Comparison of ENCODE assay signal across 1 cellular context in the genomic region with DNA sequence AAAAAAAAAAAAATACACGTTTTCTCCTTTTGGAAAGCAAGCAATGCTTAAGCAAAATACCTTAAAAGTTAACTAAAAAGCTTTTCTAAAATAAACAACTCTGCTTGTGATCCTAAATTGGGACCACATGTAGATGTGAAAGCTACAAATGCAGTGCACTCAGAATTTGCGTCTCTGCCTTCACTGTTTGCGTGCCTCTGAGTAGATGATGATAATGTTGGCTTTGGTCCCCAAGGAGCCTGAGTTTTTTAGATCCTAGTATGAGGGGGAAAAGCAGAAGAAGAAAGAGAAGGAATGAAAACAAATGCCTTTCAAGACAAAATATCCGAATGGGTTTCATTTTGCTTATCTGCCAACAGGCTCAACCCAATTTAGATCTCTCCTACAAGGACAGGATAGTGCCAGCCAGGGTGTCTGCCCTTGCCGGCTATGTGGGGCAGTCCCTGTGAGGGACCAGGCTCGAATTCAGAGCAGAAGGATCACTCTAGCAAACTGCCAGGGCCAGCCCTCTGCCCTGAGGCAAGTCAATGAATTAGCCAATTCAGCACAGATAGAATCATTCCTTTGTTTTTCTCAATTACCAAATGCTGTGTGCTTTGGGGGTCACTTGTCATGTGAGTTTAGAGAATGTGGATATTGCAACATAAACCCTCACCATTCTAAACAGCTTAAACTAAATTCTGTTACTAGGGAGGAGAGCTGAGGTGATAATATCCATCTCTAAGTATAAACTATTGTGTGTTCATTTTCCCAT.
TF ChIP-seq lines count a peak whose summit lies in the region.

No MANE protein-coding gene starts in this region.

TF ChIP-seq in HepG2, 621 proteins besides CTCF, POLR2A, EP300 and RAD21 (continues in another document):
- no peak for TF ChIP-seq ZNF513 (CRISPR knock-in tag; conservative IDR thresholded peaks at IDR 0.05)
- no peak for TF ChIP-seq ZNF318 (CRISPR knock-in tag; IDR thresholded peaks at IDR 0.05)
- TF ChIP-seq ZBTB7B (CRISPR knock-in tag; IDR thresholded peaks at IDR 0.05): 0 out of 2 replicates have a peak, but pooled peaks have one; percentile 48
- TF ChIP-seq ZNF780A (CRISPR knock-in tag; IDR thresholded peaks at IDR 0.05): no peak
- peak; percentile 72 for TF ChIP-seq GATAD2A (CRISPR knock-in tag; IDR thresholded peaks at IDR 0.05)
- TF ChIP-seq, protein P1, sequence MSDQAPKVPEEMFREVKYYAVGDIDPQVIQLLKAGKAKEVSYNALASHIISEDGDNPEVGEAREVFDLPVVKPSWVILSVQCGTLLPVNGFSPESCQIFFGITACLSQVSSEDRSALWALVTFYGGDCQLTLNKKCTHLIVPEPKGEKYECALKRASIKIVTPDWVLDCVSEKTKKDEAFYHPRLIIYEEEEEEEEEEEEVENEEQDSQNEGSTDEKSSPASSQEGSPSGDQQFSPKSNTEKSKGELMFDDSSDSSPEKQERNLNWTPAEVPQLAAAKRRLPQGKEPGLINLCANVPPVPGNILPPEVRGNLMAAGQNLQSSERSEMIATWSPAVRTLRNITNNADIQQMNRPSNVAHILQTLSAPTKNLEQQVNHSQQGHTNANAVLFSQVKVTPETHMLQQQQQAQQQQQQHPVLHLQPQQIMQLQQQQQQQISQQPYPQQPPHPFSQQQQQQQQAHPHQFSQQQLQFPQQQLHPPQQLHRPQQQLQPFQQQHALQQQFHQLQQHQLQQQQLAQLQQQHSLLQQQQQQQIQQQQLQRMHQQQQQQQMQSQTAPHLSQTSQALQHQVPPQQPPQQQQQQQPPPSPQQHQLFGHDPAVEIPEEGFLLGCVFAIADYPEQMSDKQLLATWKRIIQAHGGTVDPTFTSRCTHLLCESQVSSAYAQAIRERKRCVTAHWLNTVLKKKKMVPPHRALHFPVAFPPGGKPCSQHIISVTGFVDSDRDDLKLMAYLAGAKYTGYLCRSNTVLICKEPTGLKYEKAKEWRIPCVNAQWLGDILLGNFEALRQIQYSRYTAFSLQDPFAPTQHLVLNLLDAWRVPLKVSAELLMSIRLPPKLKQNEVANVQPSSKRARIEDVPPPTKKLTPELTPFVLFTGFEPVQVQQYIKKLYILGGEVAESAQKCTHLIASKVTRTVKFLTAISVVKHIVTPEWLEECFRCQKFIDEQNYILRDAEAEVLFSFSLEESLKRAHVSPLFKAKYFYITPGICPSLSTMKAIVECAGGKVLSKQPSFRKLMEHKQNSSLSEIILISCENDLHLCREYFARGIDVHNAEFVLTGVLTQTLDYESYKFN (CRISPR knock-in tag; conservative IDR thresholded peaks at IDR 0.05): 0 out of 2 replicates have a peak, but pooled peaks have one; percentile 21
- peak; percentile 81 for TF ChIP-seq CEBPG (CRISPR knock-in tag; IDR thresholded peaks at IDR 0.05)
- TF ChIP-seq, protein P2, sequence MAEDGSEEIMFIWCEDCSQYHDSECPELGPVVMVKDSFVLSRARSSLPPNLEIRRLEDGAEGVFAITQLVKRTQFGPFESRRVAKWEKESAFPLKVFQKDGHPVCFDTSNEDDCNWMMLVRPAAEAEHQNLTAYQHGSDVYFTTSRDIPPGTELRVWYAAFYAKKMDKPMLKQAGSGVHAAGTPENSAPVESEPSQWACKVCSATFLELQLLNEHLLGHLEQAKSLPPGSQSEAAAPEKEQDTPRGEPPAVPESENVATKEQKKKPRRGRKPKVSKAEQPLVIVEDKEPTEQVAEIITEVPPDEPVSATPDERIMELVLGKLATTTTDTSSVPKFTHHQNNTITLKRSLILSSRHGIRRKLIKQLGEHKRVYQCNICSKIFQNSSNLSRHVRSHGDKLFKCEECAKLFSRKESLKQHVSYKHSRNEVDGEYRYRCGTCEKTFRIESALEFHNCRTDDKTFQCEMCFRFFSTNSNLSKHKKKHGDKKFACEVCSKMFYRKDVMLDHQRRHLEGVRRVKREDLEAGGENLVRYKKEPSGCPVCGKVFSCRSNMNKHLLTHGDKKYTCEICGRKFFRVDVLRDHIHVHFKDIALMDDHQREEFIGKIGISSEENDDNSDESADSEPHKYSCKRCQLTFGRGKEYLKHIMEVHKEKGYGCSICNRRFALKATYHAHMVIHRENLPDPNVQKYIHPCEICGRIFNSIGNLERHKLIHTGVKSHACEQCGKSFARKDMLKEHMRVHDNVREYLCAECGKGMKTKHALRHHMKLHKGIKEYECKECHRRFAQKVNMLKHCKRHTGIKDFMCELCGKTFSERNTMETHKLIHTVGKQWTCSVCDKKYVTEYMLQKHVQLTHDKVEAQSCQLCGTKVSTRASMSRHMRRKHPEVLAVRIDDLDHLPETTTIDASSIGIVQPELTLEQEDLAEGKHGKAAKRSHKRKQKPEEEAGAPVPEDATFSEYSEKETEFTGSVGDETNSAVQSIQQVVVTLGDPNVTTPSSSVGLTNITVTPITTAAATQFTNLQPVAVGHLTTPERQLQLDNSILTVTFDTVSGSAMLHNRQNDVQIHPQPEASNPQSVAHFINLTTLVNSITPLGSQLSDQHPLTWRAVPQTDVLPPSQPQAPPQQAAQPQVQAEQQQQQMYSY (CRISPR knock-in tag; IDR thresholded peaks at IDR 0.05): no peak
- TF ChIP-seq ZZZ3 (CRISPR knock-in tag; IDR thresholded peaks at IDR 0.05; ENCODE audit: borderline replicate concordance): no peak
- TF ChIP-seq CREB1 (IDR thresholded peaks at IDR 0.05): no peak
- peak; percentile 44; the same call in 1 of the 2 replicates for TF ChIP-seq CREB1 (CRISPR knock-in tag; IDR thresholded peaks at IDR 0.05)
- no peak for TF ChIP-seq CREB3 (CRISPR knock-in tag; IDR thresholded peaks at IDR 0.05)
- TF ChIP-seq, protein P3, sequence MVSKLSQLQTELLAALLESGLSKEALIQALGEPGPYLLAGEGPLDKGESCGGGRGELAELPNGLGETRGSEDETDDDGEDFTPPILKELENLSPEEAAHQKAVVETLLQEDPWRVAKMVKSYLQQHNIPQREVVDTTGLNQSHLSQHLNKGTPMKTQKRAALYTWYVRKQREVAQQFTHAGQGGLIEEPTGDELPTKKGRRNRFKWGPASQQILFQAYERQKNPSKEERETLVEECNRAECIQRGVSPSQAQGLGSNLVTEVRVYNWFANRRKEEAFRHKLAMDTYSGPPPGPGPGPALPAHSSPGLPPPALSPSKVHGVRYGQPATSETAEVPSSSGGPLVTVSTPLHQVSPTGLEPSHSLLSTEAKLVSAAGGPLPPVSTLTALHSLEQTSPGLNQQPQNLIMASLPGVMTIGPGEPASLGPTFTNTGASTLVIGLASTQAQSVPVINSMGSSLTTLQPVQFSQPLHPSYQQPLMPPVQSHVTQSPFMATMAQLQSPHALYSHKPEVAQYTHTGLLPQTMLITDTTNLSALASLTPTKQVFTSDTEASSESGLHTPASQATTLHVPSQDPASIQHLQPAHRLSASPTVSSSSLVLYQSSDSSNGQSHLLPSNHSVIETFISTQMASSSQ (IDR thresholded peaks at IDR 0.05; ENCODE audit: low read depth): no peak
- TF ChIP-seq, protein P3 (CRISPR knock-in tag; IDR thresholded peaks at IDR 0.05; ENCODE audit: borderline replicate concordance): peak; percentile 36; the same call in 1 of the 2 replicates
- 0 out of 2 replicates have a peak, but pooled peaks have one; percentile 12 for TF ChIP-seq RXRB (CRISPR knock-in tag; IDR thresholded peaks at IDR 0.05; ENCODE audit: borderline replicate concordance)
- TF ChIP-seq, protein P4, sequence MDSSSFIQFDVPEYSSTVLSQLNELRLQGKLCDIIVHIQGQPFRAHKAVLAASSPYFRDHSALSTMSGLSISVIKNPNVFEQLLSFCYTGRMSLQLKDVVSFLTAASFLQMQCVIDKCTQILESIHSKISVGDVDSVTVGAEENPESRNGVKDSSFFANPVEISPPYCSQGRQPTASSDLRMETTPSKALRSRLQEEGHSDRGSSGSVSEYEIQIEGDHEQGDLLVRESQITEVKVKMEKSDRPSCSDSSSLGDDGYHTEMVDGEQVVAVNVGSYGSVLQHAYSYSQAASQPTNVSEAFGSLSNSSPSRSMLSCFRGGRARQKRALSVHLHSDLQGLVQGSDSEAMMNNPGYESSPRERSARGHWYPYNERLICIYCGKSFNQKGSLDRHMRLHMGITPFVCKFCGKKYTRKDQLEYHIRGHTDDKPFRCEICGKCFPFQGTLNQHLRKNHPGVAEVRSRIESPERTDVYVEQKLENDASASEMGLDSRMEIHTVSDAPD (CRISPR knock-in tag; IDR thresholded peaks at IDR 0.05): peak; percentile 19; the same call in 1 of the 2 replicates
- no peak for TF ChIP-seq FOXP1 (IDR thresholded peaks at IDR 0.05)
- TF ChIP-seq FOXP1 (CRISPR knock-in tag; IDR thresholded peaks at IDR 0.05): peak; percentile 48; the same call in 1 of the 2 replicates
